Comparison of ENCODE assay signal across 16 cellular contexts in genomic region chr4:77788990-77789389, GRCh38. TPM values are rescaled to one million over a fixed set of nuclear protein-coding genes. Genes with fewer than 3 reads are reported as not detected.
A peak's percentile ranks its signal among the peaks of the same experiment; 100 is the strongest.
DNase-seq lines count a peak whose midpoint lies in the region; ATAC-seq lines count a peak whose summit lies in the region.
"Had no signal": no experiment of that assay in that cellular context is flagged by ENCODE, and none has a peak within 500 bp of the region (broad histone marks: within the 10 kb centered on the region; RNA-seq: fewer than 3 reads in every experiment).

No MANE protein-coding gene starts in this region.

- no peaks in the 10 kb centered on the region for H3K9me3 Mint-ChIP-seq in activated T-cell treated with anti-CD3 and anti-CD28 coated beads, Interleukin-2, amount 50 U/mL, for 24 hours
- no peaks in the 10 kb centered on the region for H3K9me3 Mint-ChIP-seq in CD8-positive, alpha-beta memory T cell
- H3K9me3 Mint-ChIP-seq in activated T-helper 17 cell treated with anti-CD3 and anti-CD28 coated beads, Interleukin-2, amount 50 U/mL, for 72 hours: no peaks in the 10 kb centered on the region
- H3K9me3 Mint-ChIP-seq in natural killer cell treated with Interleukin-12 subunit alpha and Interleukin-12 subunit beta and Interleukin-15 and Interleukin-18, amount 100 ng/mL, for 72 hours: no peaks in the 10 kb centered on the region
- H3K9me3 Mint-ChIP-seq: CD8-positive, alpha-beta T cell; HFFc6 had no signal

- H3K27ac ChIP-seq in CD8-positive, alpha-beta memory T cell (ENCODE audit: low read depth, low read length): no peak overlapping the region

- peak; percentile 19 for ATAC-seq in activated T-helper 17 cell treated with anti-CD3 and anti-CD28 coated beads, Interleukin-2, amount 50 U/mL, for 72 hours (replicated peaks)
- no peak for ATAC-seq in natural killer cell treated with Interleukin-12 subunit alpha and Interleukin-12 subunit beta and Interleukin-15 and Interleukin-18, amount 100 ng/mL, for 72 hours
- ATAC-seq in HG02852 (IDR thresholded peaks at IDR 0.05; ENCODE audit: unreplicated experiment): no peak
- ATAC-seq: CD8-positive, alpha-beta T cell had no signal

- POLR2A ChIA-PET in CD8-positive, alpha-beta memory T cell (lab: Charles Lee): interaction anchor here (0.6 kb wide), 1 partner anchor 111 kb away, joined by 3 read pairs; no protein-coding TSS in a partner anchor

- no peaks in the 10 kb centered on the region for H3K27me3 Mint-ChIP-seq in activated T-cell treated with anti-CD3 and anti-CD28 coated beads, Interleukin-2, amount 50 U/mL, for 24 hours
- H3K27me3 Mint-ChIP-seq in CD8-positive, alpha-beta memory T cell: no peaks in the 10 kb centered on the region
- no peaks in the 10 kb centered on the region for H3K27me3 Mint-ChIP-seq in activated T-helper 17 cell treated with anti-CD3 and anti-CD28 coated beads, Interleukin-2, amount 50 U/mL, for 72 hours
- H3K27me3 Mint-ChIP-seq in natural killer cell treated with Interleukin-12 subunit alpha and Interleukin-12 subunit beta and Interleukin-15 and Interleukin-18, amount 100 ng/mL, for 72 hours: no peaks in the 10 kb centered on the region
- H3K27me3 Mint-ChIP-seq: B cell had no signal

- H3K36me3 Mint-ChIP-seq in activated T-cell treated with anti-CD3 and anti-CD28 coated beads, Interleukin-2, amount 50 U/mL, for 24 hours (ENCODE audit: low read depth): peaks cover 21% of the 10 kb centered on the region
- H3K36me3 Mint-ChIP-seq in CD8-positive, alpha-beta memory T cell: peaks cover 0 to 31% (median 9%) of the 10 kb centered on the region in 3 donors
- peaks cover 19% of the 10 kb centered on the region for H3K36me3 Mint-ChIP-seq in activated T-helper 17 cell treated with anti-CD3 and anti-CD28 coated beads, Interleukin-2, amount 50 U/mL, for 72 hours (ENCODE audit: low read depth)
- H3K36me3 Mint-ChIP-seq in natural killer cell treated with Interleukin-12 subunit alpha and Interleukin-12 subunit beta and Interleukin-15 and Interleukin-18, amount 100 ng/mL, for 72 hours: no peaks in the 10 kb centered on the region

- CTCF ChIA-PET in CD8-positive, alpha-beta memory T cell (lab: Charles Lee): interaction anchor here (1.1 kb wide), 1 partner anchor 73 kb away, joined by 4 read pairs; the partner anchor contains the start of gene MRPL1

- no peak overlapping the region for H3K4me3 ChIP-seq in CD8-positive, alpha-beta memory T cell (ENCODE audit: low read length)

- no peaks in the 10 kb centered on the region for H3K9me3 ChIP-seq in CD8-positive, alpha-beta memory T cell (ENCODE audit: low read length)
- H3K9me3 ChIP-seq: Caco-2 had no signal

- DNase-seq in activated T-cell treated with anti-CD3 and anti-CD28 coated beads, Interleukin-2, amount 50 U/mL, for 24 hours: no peak
- DNase-seq in activated T-cell treated with anti-CD3 and anti-CD28 coated beads, Interleukin-2, amount 50 U/mL, for 48 hours: no peak
- DNase-seq in CD8-positive, alpha-beta memory T cell: no peak
- DNase-seq in natural killer cell treated with Interleukin-12 subunit alpha and Interleukin-12 subunit beta and Interleukin-15 and Interleukin-18, amount 100 ng/mL, for 72 hours (ENCODE audit: low spot score): no peak
- DNase-seq in iPS-NIHi7 (ENCODE audit: extremely low spot score) (no peak), NCI-H524 treated with DMSO at 0.1 percent for 48 hours (lab: John Stamatoyannopoulos, UW) (no peak)
- DNase-seq: C1 segment of cervical spinal cord; Caco-2; CD8-positive, alpha-beta T cell; DMS53; GF-D8; HCEC 1CT; HFFc6 had no signal

- H3K36me3 ChIP-seq in CD8-positive, alpha-beta memory T cell (ENCODE audit: insufficient read depth, low read length): no peaks in the 10 kb centered on the region

- no peaks in the 10 kb centered on the region for H3K27me3 ChIP-seq in CD8-positive, alpha-beta memory T cell (ENCODE audit: insufficient read depth, low read length, poor library complexity, severe bottlenecking)

- peak overlapping the region; percentile 63 for H3K27ac Mint-ChIP-seq in activated T-cell treated with anti-CD3 and anti-CD28 coated beads, Interleukin-2, amount 50 U/mL, for 24 hours
- peak overlapping the region in 2 of 8 donors; percentile 9 to 47 for H3K27ac Mint-ChIP-seq in CD8-positive, alpha-beta memory T cell
- H3K27ac Mint-ChIP-seq in activated T-helper 17 cell treated with anti-CD3 and anti-CD28 coated beads, Interleukin-2, amount 50 U/mL, for 72 hours: no peak overlapping the region
- H3K27ac Mint-ChIP-seq in natural killer cell treated with Interleukin-12 subunit alpha and Interleukin-12 subunit beta and Interleukin-15 and Interleukin-18, amount 100 ng/mL, for 72 hours: peak overlapping the region; percentile 51 to 69
- H3K27ac Mint-ChIP-seq: B cell; CD8-positive, alpha-beta T cell; HFFc6 had no signal

- peaks cover 71% of the 10 kb centered on the region for H3K4me1 ChIP-seq in CD8-positive, alpha-beta memory T cell (ENCODE audit: insufficient read depth, low read length)
- H3K4me1 ChIP-seq: Caco-2 had no signal

- no peak overlapping the region for H3K4me3 Mint-ChIP-seq in activated T-cell treated with anti-CD3 and anti-CD28 coated beads, Interleukin-2, amount 50 U/mL, for 24 hours
- peak overlapping the region in 6 of 7 donors; percentile 11 to 44 (median 32) for H3K4me3 Mint-ChIP-seq in CD8-positive, alpha-beta memory T cell
- no peak overlapping the region for H3K4me3 Mint-ChIP-seq in activated T-helper 17 cell treated with anti-CD3 and anti-CD28 coated beads, Interleukin-2, amount 50 U/mL, for 72 hours
- H3K4me3 Mint-ChIP-seq in natural killer cell treated with Interleukin-12 subunit alpha and Interleukin-12 subunit beta and Interleukin-15 and Interleukin-18, amount 100 ng/mL, for 72 hours: no peak overlapping the region
- H3K4me3 Mint-ChIP-seq: B cell; CD8-positive, alpha-beta T cell; HFFc6 had no signal

- peaks cover 70% of the 10 kb centered on the region for H3K4me1 Mint-ChIP-seq in activated T-cell treated with anti-CD3 and anti-CD28 coated beads, Interleukin-2, amount 50 U/mL, for 24 hours (ENCODE audit: low read depth)
- peaks cover 67 to 93% (median 91%) of the 10 kb centered on the region in 3 donors for H3K4me1 Mint-ChIP-seq in CD8-positive, alpha-beta memory T cell
- peaks cover 23% of the 10 kb centered on the region for H3K4me1 Mint-ChIP-seq in activated T-helper 17 cell treated with anti-CD3 and anti-CD28 coated beads, Interleukin-2, amount 50 U/mL, for 72 hours
- H3K4me1 Mint-ChIP-seq in natural killer cell treated with Interleukin-12 subunit alpha and Interleukin-12 subunit beta and Interleukin-15 and Interleukin-18, amount 100 ng/mL, for 72 hours (ENCODE audit: low read depth in 2 of 2): peaks cover 46 to 48% of the 10 kb centered on the region in 2 donors

RNA-seq across cellular contexts. Expression of gene CNOT6L, which starts 30.2 kb away (rescaled TPM):
- 100 to 1,000 TPM in 1 of 2 experiments, 10 to 100 TPM in 1; 96.5 to 100 TPM for total RNA-seq in CD8-positive, alpha-beta memory T cell
- polyA plus RNA-seq in CD8-positive, alpha-beta memory T cell: 45.2 TPM
- total RNA-seq in activated T-helper 17 cell treated with anti-CD3 and anti-CD28 coated beads, Interleukin-2, amount 50 U/mL, for 72 hours: 10 to 100 TPM; 66.3 to 90.9 TPM
- 100 to 1,000 TPM in 1 of 2 donors, 10 to 100 TPM in 1; 90.2 to 130 TPM for total RNA-seq in natural killer cell treated with Interleukin-12 subunit alpha and Interleukin-12 subunit beta and Interleukin-15 and Interleukin-18, amount 100 ng/mL, for 72 hours

Comparison
In these comparisons a context has a peak if more than half of its experiments do, and no peak if none do; other contexts are left out.
1. H3K4me3 Mint-ChIP-seq: peak in CD8-positive, alpha-beta memory T cell (6 of 7); none in activated T-cell treated with anti-CD3 and anti-CD28 coated beads, Interleukin-2, amount 50 U/mL, for 24 hours (single experiment), activated T-helper 17 cell treated with anti-CD3 and anti-CD28 coated beads, Interleukin-2, amount 50 U/mL, for 72 hours (single experiment) and natural killer cell treated with Interleukin-12 subunit alpha and Interleukin-12 subunit beta and Interleukin-15 and Interleukin-18, amount 100 ng/mL, for 72 hours (single experiment).